In genomic region chr3:11696054-11696453, GRCh38 we compare ENCODE assay signal across 20 cellular contexts. TPM values are rescaled to one million over a fixed set of nuclear protein-coding genes. Genes with fewer than 3 reads are reported as not detected.
A peak's percentile ranks its signal among the peaks of the same experiment; 100 is the strongest.
DNase-seq lines count a peak whose midpoint lies in the region; ATAC-seq, FAIRE-seq and TF ChIP-seq lines count a peak whose summit lies in the region.
"Had no signal": no experiment of that assay in that cellular context is flagged by ENCODE, and none has a peak within 500 bp of the region (broad histone marks: within the 10 kb centered on the region; RNA-seq: fewer than 3 reads in every experiment).

No MANE protein-coding gene starts in this region.

- H3K9me3 ChIP-seq in right atrium auricular region (no peaks in the 10 kb centered on the region), heart left ventricle (no peaks in the 10 kb centered on the region), keratinocyte (ENCODE audit: control insufficient read depth, low read depth, low read length) (no peaks in the 10 kb centered on the region), uterus (no peaks in the 10 kb centered on the region)
- no peaks in the 10 kb centered on the region for H3K9me3 ChIP-seq in CD8-positive, alpha-beta memory T cell (ENCODE audit: low read length)
- H3K9me3 ChIP-seq: A549 had no signal

- H3K9ac ChIP-seq in keratinocyte (ENCODE audit: control insufficient read depth, extremely low read depth, insufficient read depth, low read length) = no peak overlapping the region

- peaks cover 14% of the 10 kb centered on the region for H3K36me3 ChIP-seq in right atrium auricular region
- H3K36me3 ChIP-seq in heart left ventricle = peaks cover 0 to 36% (median 5%) of the 10 kb centered on the region in 9 donors
- H3K36me3 ChIP-seq in keratinocyte (ENCODE audit: control insufficient read depth in 2 of 2, extremely low read depth in 1 of 2, insufficient read depth in 2 of 2, low read length in 2 of 2) = peaks cover 6 to 19% of the 10 kb centered on the region in 2 experiments
- H3K36me3 ChIP-seq in uterus = no peaks in the 10 kb centered on the region
- no peaks in the 10 kb centered on the region for H3K36me3 ChIP-seq in CD8-positive, alpha-beta memory T cell (ENCODE audit: insufficient read depth, low read length)

- POLR2A ChIA-PET in CD8-positive, alpha-beta memory T cell (lab: Charles Lee) = no interaction called here

- H3K4me1 ChIP-seq in right atrium auricular region (peaks cover 0 to 5% of the 10 kb centered on the region in 2 donors), heart left ventricle (peaks cover 0 to 12% (median 2%) of the 10 kb centered on the region in 12 donors), keratinocyte (ENCODE audit: control insufficient read depth, extremely low read depth, insufficient read depth, low read length) (peaks cover 29% of the 10 kb centered on the region), uterus (no peaks in the 10 kb centered on the region)
- no peaks in the 10 kb centered on the region for H3K4me1 ChIP-seq in CD8-positive, alpha-beta memory T cell (ENCODE audit: insufficient read depth, low read length)

- no peak overlapping the region for H3K27ac Mint-ChIP-seq in CD8-positive, alpha-beta memory T cell
- H3K27ac Mint-ChIP-seq: CD4-positive, alpha-beta T cell; H9; IgD-negative memory B cell had no signal

- no peak overlapping the region for H3K4me3 Mint-ChIP-seq in CD8-positive, alpha-beta memory T cell
- H3K4me3 Mint-ChIP-seq: CD4-positive, alpha-beta T cell; H9; IgD-negative memory B cell had no signal

- H3K9me1 ChIP-seq in keratinocyte (ENCODE audit: control insufficient read depth, extremely low read depth, insufficient read depth, low read length) = peaks cover 4% of the 10 kb centered on the region

- dilution Hi-C loops in keratinocyte (cut with MboI; ENCODE audit: extremely low pct_ligation_motif_present, low sequenced_read_pairs) = no loop called here

- peak; percentile 9 for DNase-seq in right atrium auricular region (ENCODE audit: low spot score)
- DNase-seq in heart left ventricle = no peak
- DNase-seq in keratinocyte (ENCODE audit: low read depth, low spot score) = no peak
- peak; percentile 3 for DNase-seq in midbrain (lab: John Stamatoyannopoulos, UW)
- DNase-seq in uterus = no peak
- DNase-seq in CD8-positive, alpha-beta memory T cell = no peak
- DNase-seq in dorsolateral prefrontal cortex = no peak
- DNase-seq: AML-193; CD4-positive, alpha-beta T cell; DMS153; DND-41; EL; H9 had no signal

- TF ChIP-seq POLR2A in heart left ventricle (IDR thresholded peaks at IDR 0.05) (no peak), uterus (IDR thresholded peaks at IDR 0.05) (no peak)

- no peak overlapping the region for H3K4me2 ChIP-seq in keratinocyte (ENCODE audit: control insufficient read depth, extremely low read depth, insufficient read depth, low read depth, low read length)
- H3K4me2 ChIP-seq: A549 had no signal

- FAIRE-seq in keratinocyte (lab: Jason Lieb, UNC) = peak; percentile 9
- FAIRE-seq: GM12878, H1, HepG2 had no signal

- no peak overlapping the region for H2AFZ ChIP-seq in keratinocyte (ENCODE audit: control insufficient read depth, low read length)

- H3K27me3 ChIP-seq in right atrium auricular region (no peaks in the 10 kb centered on the region), heart left ventricle (no peaks in the 10 kb centered on the region), keratinocyte (ENCODE audit: control insufficient read depth, extremely low read depth, insufficient read depth, low read length) (no peaks in the 10 kb centered on the region), uterus (no peaks in the 10 kb centered on the region), dorsolateral prefrontal cortex (no peaks in the 10 kb centered on the region)
- H3K27me3 ChIP-seq in CD8-positive, alpha-beta memory T cell (ENCODE audit: insufficient read depth, low read length, poor library complexity, severe bottlenecking) = no peaks in the 10 kb centered on the region

- H3K4me3 ChIP-seq in right atrium auricular region = no peak overlapping the region
- no peak overlapping the region for H3K4me3 ChIP-seq in heart left ventricle
- no peak overlapping the region for H3K4me3 ChIP-seq in keratinocyte (ENCODE audit: control insufficient read depth in 2 of 3, extremely low read depth in 1 of 3, insufficient read depth in 2 of 3, low read depth in 1 of 3, low read length in 3 of 3)
- H3K4me3 ChIP-seq in uterus = no peak overlapping the region
- H3K4me3 ChIP-seq in CD8-positive, alpha-beta memory T cell (ENCODE audit: low read length) = no peak overlapping the region
- no peak overlapping the region for H3K4me3 ChIP-seq in dorsolateral prefrontal cortex
- H3K4me3 ChIP-seq: A549, GM12878 had no signal

- no peak for ATAC-seq in heart left ventricle
- ATAC-seq: A549, GM12878, HepG2 had no signal

- no peaks in the 10 kb centered on the region for H3K9me3 Mint-ChIP-seq in CD8-positive, alpha-beta memory T cell
- H3K9me3 Mint-ChIP-seq: CD4-positive, alpha-beta T cell; H9; IgD-negative memory B cell had no signal

- peaks cover 6 to 52% (median 9%) of the 10 kb centered on the region in 3 donors for H3K36me3 Mint-ChIP-seq in CD8-positive, alpha-beta memory T cell

- no peak for TF ChIP-seq CTCF in right atrium auricular region (IDR thresholded peaks at IDR 0.05)
- TF ChIP-seq CTCF in heart left ventricle (IDR thresholded peaks at IDR 0.05) = no peak
- no peak for TF ChIP-seq CTCF in keratinocyte (optimal IDR thresholded peaks at IDR 0.05 in 1 of 3, IDR thresholded peaks at IDR 0.05 in 1 of 3, conservative IDR thresholded peaks at IDR 0.05 in 1 of 3; ENCODE audit: extremely low read depth in 1 of 3, insufficient read depth in 2 of 3, low read length in 3 of 3)
- TF ChIP-seq CTCF in uterus (IDR thresholded peaks at IDR 0.05) = no peak
- TF ChIP-seq CTCF in dorsolateral prefrontal cortex (IDR thresholded peaks at IDR 0.05 in 54 of 56, conservative IDR thresholded peaks at IDR 0.05 in 2 of 56; ENCODE audit: low read depth in 1 of 56, partially characterized antibody in 56 of 56) = no peak

- H3K27ac ChIP-seq in right atrium auricular region (no peak overlapping the region), heart left ventricle (no peak overlapping the region), keratinocyte (ENCODE audit: control insufficient read depth, insufficient read depth, low read length) (no peak overlapping the region), uterus (no peak overlapping the region), dorsolateral prefrontal cortex (no peak overlapping the region)
- no peak overlapping the region for H3K27ac ChIP-seq in CD8-positive, alpha-beta memory T cell (ENCODE audit: low read depth, low read length)
- H3K27ac ChIP-seq: 22Rv1, A549, C4-2B had no signal

- no peaks in the 10 kb centered on the region for H4K20me1 ChIP-seq in keratinocyte (ENCODE audit: control insufficient read depth, extremely low read depth, insufficient read depth, low read length)

- WGBS in heart left ventricle, 4 donors = 74 to 83% (median 77%) methylated on average over 2 of the region's 2 CpGs

- CTCF ChIA-PET in CD8-positive, alpha-beta memory T cell (lab: Charles Lee) = no interaction called here

- intact Hi-C loops in heart left ventricle (cut with DNase I) (no loop called here), uterus (cut with DNase I; ENCODE audit: low total_unique reads) (no loop called here), dorsolateral prefrontal cortex (cut with DNase I) (no loop called here)

- H3K27me3 Mint-ChIP-seq in CD8-positive, alpha-beta memory T cell = peaks cover 0 to 2% of the 10 kb centered on the region in 2 donors
- H3K27me3 Mint-ChIP-seq: CD4-positive, alpha-beta T cell; IgD-negative memory B cell had no signal

- peaks cover 0 to 5% (median 0%) of the 10 kb centered on the region in 3 donors for H3K4me1 Mint-ChIP-seq in CD8-positive, alpha-beta memory T cell

- H3K79me2 ChIP-seq in keratinocyte (ENCODE audit: control insufficient read depth, insufficient read depth, low read length) = peaks cover 72% of the 10 kb centered on the region

RNA-seq across cellular contexts. Expression of gene VGLL4, which starts 52.3 kb away (rescaled TPM):
- total RNA-seq in right atrium auricular region (10 to 100 TPM; 30.2 to 64.6 TPM), heart left ventricle (10 to 100 TPM; 24.0 to 40.4 (median 32.6) TPM), uterus (100 to 1,000 TPM in 3 of 4 donors, 10 to 100 TPM in 1; 79.3 to 144 (median 143) TPM), dorsolateral prefrontal cortex (10 to 100 TPM; 41.2 to 97.0 (median 59.1) TPM)
- polyA plus RNA-seq in heart left ventricle (10 to 100 TPM; 24.5 to 25.8 TPM), keratinocyte (28.5 to 51.6 TPM (median 32.6 TPM) in 3 replicates)
- polyA plus RNA-seq in keratinocyte (2011; ENCODE audit: low read depth) = 25.2 TPM
- polyA plus RNA-seq in keratinocyte (2011; cell fraction: cytosol; rRNA removed) = 30.9 and 43.1 TPM in 2 replicates
- polyA plus RNA-seq in keratinocyte (2011; cell fraction: nucleus; rRNA removed) = 46.0 and 73.6 TPM in 2 replicates
- polyA plus RNA-seq in keratinocyte (2012; ENCODE audit: low replicate concordance) = 21.2 and 26.3 TPM in 2 replicates
- polyA minus RNA-seq in keratinocyte = 27.6 to 36.2 TPM (median 28.9 TPM) in 3 replicates
- polyA minus RNA-seq in keratinocyte (2011; cell fraction: cytosol; rRNA and poly(A)+ RNA removed) = 58.3 TPM
- polyA minus RNA-seq in keratinocyte (2011; cell fraction: nucleus; rRNA and poly(A)+ RNA removed) = 37.0 and 50.0 TPM in 2 replicates
- 10 to 100 TPM; 37.7 to 40.5 TPM for total RNA-seq in CD8-positive, alpha-beta memory T cell
- 29.9 TPM for polyA plus RNA-seq in CD8-positive, alpha-beta memory T cell

Comparison
In these comparisons a context has a peak if more than half of its experiments do, and no peak if none do; other contexts are left out.
1. DNase-seq: peak in right atrium auricular region (single experiment) and midbrain (single experiment); none in heart left ventricle (0 of 5), keratinocyte (single experiment), uterus (0 of 2), CD8-positive, alpha-beta memory T cell (0 of 5) and dorsolateral prefrontal cortex (0 of 10).